In the genomic region with DNA sequence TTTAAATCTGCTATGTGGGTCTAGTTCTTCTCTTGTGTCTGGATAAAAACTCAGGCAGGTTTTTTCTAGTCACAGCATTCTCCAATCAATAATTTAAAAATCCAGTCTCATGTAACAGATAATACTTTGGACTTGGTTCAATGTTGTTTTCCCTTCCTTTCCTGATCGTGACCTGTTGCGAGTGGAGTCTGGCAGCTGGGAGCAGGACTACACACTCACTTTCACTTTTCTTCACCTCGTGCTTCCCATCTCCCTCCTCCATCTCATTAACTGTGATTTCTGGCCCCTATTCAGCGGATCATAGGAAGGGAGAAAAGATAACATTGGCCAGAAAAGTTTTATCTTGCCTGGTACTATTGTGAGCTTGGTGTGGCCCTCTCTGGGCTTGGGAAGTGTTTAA, we compare ENCODE assay signal across 21 cellular contexts.
"Had no signal": no experiment of that assay in that cellular context is flagged by ENCODE, and none has a peak within 500 bp of the region (broad histone marks: within the 10 kb centered on the region; RNA-seq: fewer than 3 reads in every experiment).

No MANE protein-coding gene starts in this region.

- H3K36me3 ChIP-seq: colonic mucosa, esophagus muscularis mucosa, prostate gland, right atrium auricular region, upper lobe of right lung had no signal

- DNase-seq: activated B cell treated with CpG ODN at 0.5 μM for 24 hours; activated CD4-positive, alpha-beta memory T cell treated with anti-CD3 and anti-CD28 coated beads for 36 hours; activated CD4-positive, alpha-beta T cell treated with anti-CD3 and anti-CD28 coated beads for 4 hours; activated CD8-positive, alpha-beta memory T cell treated with anti-CD3 and anti-CD28 coated beads, Interleukin-2, amount 10 ng/mL, durations not matched to agents 7 days and 5 days; activated naive CD4-positive, alpha-beta T cell treated with anti-CD3 and anti-CD28 coated beads for 36 hours; activated naive CD8-positive, alpha-beta T cell treated with anti-CD3 and anti-CD28 coated beads, Interleukin-2, amount 50 U/mL, for 24 hours; anterior cingulate cortex; colonic mucosa; effector CD4-positive, alpha-beta T cell; left cardiac atrium; midbrain; nephron progenitor cell; stimulated activated CD4-positive, alpha-beta T cell treated with anti-CD3 and anti-CD28 coated beads, Interleukin-4, amount 100 ng/mL, for 1 hour; testis; upper lobe of right lung had no signal

- H3K9me3 ChIP-seq: colonic mucosa, esophagus muscularis mucosa, prostate gland, right atrium auricular region, testis, upper lobe of right lung had no signal

- H3K36me3 Mint-ChIP-seq: activated CD4-positive, alpha-beta memory T cell treated with anti-CD3 and anti-CD28 coated beads for 36 hours; activated CD8-positive, alpha-beta memory T cell treated with anti-CD3 and anti-CD28 coated beads, Interleukin-2, amount 10 ng/mL, durations not matched to agents 7 days and 5 days; brain had no signal

- H3K4me3 ChIP-seq: colonic mucosa, esophagus muscularis mucosa, lung, prostate gland, right atrium auricular region, testis, upper lobe of right lung had no signal

- H3K4me1 ChIP-seq: colonic mucosa, esophagus muscularis mucosa, prostate gland, testis, upper lobe of right lung had no signal

- H3K27ac Mint-ChIP-seq: activated B cell treated with CpG ODN at 0.5 μM for 24 hours; activated CD4-positive, alpha-beta memory T cell treated with anti-CD3 and anti-CD28 coated beads for 36 hours; activated CD8-positive, alpha-beta memory T cell treated with anti-CD3 and anti-CD28 coated beads, Interleukin-2, amount 10 ng/mL, durations not matched to agents 7 days and 5 days; activated naive CD4-positive, alpha-beta T cell treated with anti-CD3 and anti-CD28 coated beads for 36 hours; activated naive CD8-positive, alpha-beta T cell treated with anti-CD3 and anti-CD28 coated beads, Interleukin-2, amount 50 U/mL, for 24 hours; brain; nephron progenitor cell had no signal

- H3K4me1 Mint-ChIP-seq: activated B cell treated with CpG ODN at 0.5 μM for 24 hours; activated CD8-positive, alpha-beta memory T cell treated with anti-CD3 and anti-CD28 coated beads, Interleukin-2, amount 10 ng/mL, durations not matched to agents 7 days and 5 days; activated naive CD8-positive, alpha-beta T cell treated with anti-CD3 and anti-CD28 coated beads, Interleukin-2, amount 50 U/mL, for 24 hours; brain; central memory CD8-positive, alpha-beta T cell; nephron progenitor cell had no signal

- H3K4me3 Mint-ChIP-seq: activated B cell treated with CpG ODN at 0.5 μM for 24 hours; activated CD4-positive, alpha-beta memory T cell treated with anti-CD3 and anti-CD28 coated beads for 36 hours; activated CD8-positive, alpha-beta memory T cell treated with anti-CD3 and anti-CD28 coated beads, Interleukin-2, amount 10 ng/mL, durations not matched to agents 7 days and 5 days; activated naive CD4-positive, alpha-beta T cell treated with anti-CD3 and anti-CD28 coated beads for 36 hours; activated naive CD8-positive, alpha-beta T cell treated with anti-CD3 and anti-CD28 coated beads, Interleukin-2, amount 50 U/mL, for 24 hours; brain; central memory CD8-positive, alpha-beta T cell; nephron progenitor cell had no signal

- H3K9me3 Mint-ChIP-seq: activated CD4-positive, alpha-beta memory T cell treated with anti-CD3 and anti-CD28 coated beads for 36 hours; activated naive CD4-positive, alpha-beta T cell treated with anti-CD3 and anti-CD28 coated beads for 36 hours; activated naive CD8-positive, alpha-beta T cell treated with anti-CD3 and anti-CD28 coated beads, Interleukin-2, amount 50 U/mL, for 24 hours; brain; central memory CD8-positive, alpha-beta T cell; nephron progenitor cell had no signal

- H3K27me3 Mint-ChIP-seq: activated CD4-positive, alpha-beta memory T cell treated with anti-CD3 and anti-CD28 coated beads for 36 hours; activated naive CD8-positive, alpha-beta T cell treated with anti-CD3 and anti-CD28 coated beads, Interleukin-2, amount 50 U/mL, for 24 hours had no signal

- H3K27me3 ChIP-seq: colonic mucosa, esophagus muscularis mucosa, right atrium auricular region, testis, upper lobe of right lung had no signal

- H3K27ac ChIP-seq: colonic mucosa, esophagus muscularis mucosa, prostate gland, right atrium auricular region, testis, upper lobe of right lung had no signal

- ATAC-seq: activated CD8-positive, alpha-beta memory T cell treated with anti-CD3 and anti-CD28 coated beads, Interleukin-2, amount 10 ng/mL, durations not matched to agents 7 days and 5 days; activated naive CD8-positive, alpha-beta T cell treated with anti-CD3 and anti-CD28 coated beads, Interleukin-2, amount 50 U/mL, for 24 hours; upper lobe of right lung had no signal
